24 cellular contexts compared by ENCODE assay signal in the genomic region with DNA sequence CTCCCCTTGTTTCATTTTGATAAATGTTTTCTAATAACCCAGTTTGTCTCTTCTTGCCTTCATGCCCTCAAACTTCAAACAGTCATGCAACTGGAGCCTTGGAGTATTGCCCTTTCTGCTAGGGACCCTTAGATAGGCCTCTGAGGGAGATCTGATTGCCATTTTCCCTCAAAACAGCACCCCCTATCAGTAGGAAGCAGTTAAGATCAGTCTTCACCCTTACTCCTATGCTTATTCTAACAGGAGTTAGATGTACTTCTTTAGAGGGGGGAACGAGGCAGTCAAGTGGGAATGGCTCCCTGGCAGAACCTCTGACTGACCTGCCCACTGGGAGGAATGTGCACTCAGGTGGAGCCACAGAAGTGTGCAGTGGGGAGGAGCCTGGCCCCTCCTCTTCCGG.
"Had no signal": no experiment of that assay in that cellular context is flagged by ENCODE, and none has a peak within 500 bp of the region (broad histone marks: within the 10 kb centered on the region; RNA-seq: fewer than 3 reads in every experiment).

No MANE protein-coding gene starts in this region.

- H3K4me1 ChIP-seq: lower lobe of right lung, psoas muscle, sigmoid colon, stomach, thyroid gland, vagina had no signal

- H3K4me1 Mint-ChIP-seq: immature natural killer cell; natural killer cell; stimulated activated effector memory CD8-positive, alpha-beta T cell treated with anti-CD3 and anti-CD28 coated beads, Interleukin-12 subunit alpha, Interleukin-12 subunit beta, amount 100 ng/mL, for 72 hours had no signal

- ATAC-seq: effector memory CD8-positive, alpha-beta T cell; left colon; left ventricle myocardium superior; lower lobe of right lung; natural killer cell; psoas muscle; right cardiac atrium; stimulated activated effector memory CD8-positive, alpha-beta T cell treated with anti-CD3 and anti-CD28 coated beads, Interleukin-12 subunit alpha, Interleukin-12 subunit beta, amount 100 ng/mL, for 72 hours had no signal

- H3K36me3 Mint-ChIP-seq: immature natural killer cell; stimulated activated effector memory CD8-positive, alpha-beta T cell treated with anti-CD3 and anti-CD28 coated beads, Interleukin-12 subunit alpha, Interleukin-12 subunit beta, amount 100 ng/mL, for 72 hours had no signal

- H3K27ac Mint-ChIP-seq: effector memory CD8-positive, alpha-beta T cell; immature natural killer cell; natural killer cell; stimulated activated effector memory CD8-positive, alpha-beta T cell treated with anti-CD3 and anti-CD28 coated beads, Interleukin-12 subunit alpha, Interleukin-12 subunit beta, amount 100 ng/mL, for 72 hours had no signal

- H3K9me3 Mint-ChIP-seq: neural crest cell had no signal

- H3K27me3 Mint-ChIP-seq: effector memory CD8-positive, alpha-beta T cell had no signal

- H3K27me3 ChIP-seq: sigmoid colon, stomach, thyroid gland, vagina had no signal

- H3K27ac ChIP-seq: lower lobe of right lung, psoas muscle, sigmoid colon, stomach, thyroid gland, vagina had no signal

- DNase-seq: cortex of kidney; effector memory CD8-positive, alpha-beta T cell; head of caudate nucleus; immature natural killer cell; islet precursor cell; kidney glomerular epithelial cell; left colon; left ventricle myocardium superior; lower lobe of right lung; natural killer cell; nucleus accumbens; posterior cingulate gyrus; psoas muscle; right cardiac atrium; sigmoid colon; stimulated activated CD4-positive, alpha-beta T cell treated with anti-CD3 and anti-CD28 coated beads, Interleukin-2, amount 100 ng/mL, for 24 hours; stimulated activated CD4-positive, alpha-beta T cell treated with anti-CD3 and anti-CD28 coated beads, Interleukin-4, amount 100 ng/mL, for 24 hours; stimulated activated naive CD4-positive, alpha-beta T cell treated with Interleukin-2 at 50 U/mL for 16 hours; stomach; trophoblast cell had no signal

- H3K9me3 ChIP-seq: lower lobe of right lung, psoas muscle, sigmoid colon, stomach, thyroid gland, vagina had no signal

- H3K4me3 Mint-ChIP-seq: effector memory CD8-positive, alpha-beta T cell; immature natural killer cell; natural killer cell; neural crest cell; stimulated activated effector memory CD8-positive, alpha-beta T cell treated with anti-CD3 and anti-CD28 coated beads, Interleukin-12 subunit alpha, Interleukin-12 subunit beta, amount 100 ng/mL, for 72 hours had no signal
